ENCODE assay signal across 17 cellular contexts in genomic region chr16:85361441-85362118, GRCh38.
DNase-seq lines count a peak whose midpoint lies in the region; ATAC-seq and TF ChIP-seq lines count a peak whose summit lies in the region.
"Had no signal": no experiment of that assay in that cellular context is flagged by ENCODE, and none has a peak within 500 bp of the region (broad histone marks: within the 10 kb centered on the region; RNA-seq: fewer than 3 reads in every experiment).

No MANE protein-coding gene starts in this region.

- H3K9me3 ChIP-seq in SJSA1 (replicated peaks) (no peaks in the 10 kb centered on the region), hepatocyte (ENCODE audit: low read depth) (no peaks in the 10 kb centered on the region), trophoblast cell (ENCODE audit: insufficient read depth, low read depth, low read length) (peaks cover 4% of the 10 kb centered on the region)

- H3K4me2 ChIP-seq in hepatocyte (no peak overlapping the region), trophoblast cell (ENCODE audit: low read length) (no peak overlapping the region)
- H3K4me2 ChIP-seq: KMS-11 had no signal

- no peaks in the 10 kb centered on the region for H4K20me1 ChIP-seq in hepatocyte (ENCODE audit: insufficient read depth, poor library complexity, severe bottlenecking)

- H3K9ac ChIP-seq in trophoblast cell (ENCODE audit: low read length), result no peak overlapping the region
- H3K9ac ChIP-seq: KMS-11 had no signal

- H3K27me3 ChIP-seq in SJSA1 (replicated peaks), result no peaks in the 10 kb centered on the region
- H3K27me3 ChIP-seq in hepatocyte, result no peaks in the 10 kb centered on the region
- no peaks in the 10 kb centered on the region for H3K27me3 ChIP-seq in trophoblast cell (ENCODE audit: insufficient read depth, low read length)
- H3K27me3 ChIP-seq in H7 (ENCODE audit: control insufficient read depth, insufficient read depth, low read length), result no peaks in the 10 kb centered on the region; the same call in 1 of the 2 replicates

- H3K4me1 ChIP-seq in SJSA1 (replicated peaks) (peaks cover 69% of the 10 kb centered on the region), hepatocyte (ENCODE audit: insufficient read depth) (peaks cover 62% of the 10 kb centered on the region), trophoblast cell (ENCODE audit: control insufficient read depth in 1 of 2, insufficient read depth in 2 of 2, low read length in 2 of 2) (peaks cover 54 to 72% of the 10 kb centered on the region in 2 experiments)

- H3K27ac ChIP-seq in SJSA1, result peak overlapping the region; percentile 52
- peak overlapping the region; percentile 61 for H3K27ac ChIP-seq in hepatocyte
- H3K27ac ChIP-seq in trophoblast cell (ENCODE audit: low read depth, low read length), result no peak overlapping the region
- H3K27ac ChIP-seq: epithelial cell of prostate, KMS-11 had no signal

- H4K91ac ChIP-seq in trophoblast cell (ENCODE audit: low read depth, low read length), result peak overlapping the region; percentile 89

- H3K79me2 ChIP-seq in hepatocyte (peaks cover 12% of the 10 kb centered on the region), trophoblast cell (ENCODE audit: control insufficient read depth, insufficient read depth, low read length, poor library complexity) (peaks cover 12% of the 10 kb centered on the region)

- peak overlapping the region; percentile 45 for H2BK5ac ChIP-seq in trophoblast cell (ENCODE audit: low read depth, low read length, poor library complexity)

- H3K79me1 ChIP-seq in trophoblast cell (ENCODE audit: low read length), result peaks cover 78% of the 10 kb centered on the region

- H3K18ac ChIP-seq in trophoblast cell (ENCODE audit: low read length), result peak overlapping the region; percentile 57

- no peaks in the 10 kb centered on the region for H3K9me2 ChIP-seq in hepatocyte (replicated peaks; ENCODE audit: insufficient read depth)

- H2AFZ ChIP-seq in hepatocyte (no peak overlapping the region), trophoblast cell (ENCODE audit: insufficient read depth, low read length, poor library complexity) (peak overlapping the region; percentile 31)

- H3K4ac ChIP-seq in trophoblast cell (ENCODE audit: low read depth, low read length), result peak overlapping the region; percentile 9

- peak overlapping the region; percentile 75 for H2BK12ac ChIP-seq in trophoblast cell (ENCODE audit: low read length)

- H2AK5ac ChIP-seq in trophoblast cell (ENCODE audit: low read length), result peak overlapping the region; percentile 90

- no peak overlapping the region for H3K4me3 ChIP-seq in SJSA1
- H3K4me3 ChIP-seq in hepatocyte, result no peak overlapping the region
- peak overlapping the region; percentile 20 for H3K4me3 ChIP-seq in trophoblast cell (ENCODE audit: low read depth, low read length)
- no peak overlapping the region for H3K4me3 ChIP-seq in H7 (ENCODE audit: insufficient read depth, low read depth, low read length)

- no peak for ATAC-seq in GM21360 (IDR thresholded peaks at IDR 0.05; ENCODE audit: unreplicated experiment)
- no peak for ATAC-seq in GM19455 (IDR thresholded peaks at IDR 0.05; ENCODE audit: unreplicated experiment)

- H4K8ac ChIP-seq in trophoblast cell (ENCODE audit: low read depth, low read length), result peak overlapping the region; percentile 24

- peaks cover 19% of the 10 kb centered on the region for H3K36me3 ChIP-seq in SJSA1
- H3K36me3 ChIP-seq in hepatocyte (replicated peaks; ENCODE audit: insufficient read depth, low read depth), result no peaks in the 10 kb centered on the region
- peaks cover 0 to 2% of the 10 kb centered on the region in 2 experiments for H3K36me3 ChIP-seq in trophoblast cell (ENCODE audit: control insufficient read depth in 1 of 2, insufficient read depth in 2 of 2, low read length in 2 of 2)
- no peaks in the 10 kb centered on the region for H3K36me3 ChIP-seq in H7 (replicated peaks; ENCODE audit: control insufficient read depth, insufficient read depth, low read length)

- no peak overlapping the region for H3K23ac ChIP-seq in trophoblast cell (ENCODE audit: low read length)

- 71% methylated on average over 23 of the region's 23 CpGs for WGBS in hepatocyte (ENCODE audit: low lambda C conversion rate, missing lambda C conversion rate)
- WGBS in trophoblast cell (ENCODE audit: extremely low coverage, insufficient coverage, insufficient read length), result no CpG with 5 or more reads among the region's 23 CpGs

- DNase-seq in DMS53 (lab: John Stamatoyannopoulos, UW) (peak; percentile 85), SJSA1 (ENCODE audit: low read depth in 1 of 2, low spot score in 2 of 2) (peak in 1 of 2 experiments; percentile 54), hepatocyte (ENCODE audit: low spot score) (peak; percentile 56), trophoblast cell (peak; percentile 11 to 16), T-helper 1 cell (no peak), H7 (no peak)
- DNase-seq: activated naive CD4-positive, alpha-beta T cell; central memory CD4-positive, alpha-beta T cell; DND-41; head of caudate nucleus; NCI-H1930; NCI-H748 treated with DMSO at 0.1 percent for 48 hours; nucleus accumbens had no signal

- H4K12ac ChIP-seq in trophoblast cell (ENCODE audit: low read depth, low read length), result no peak overlapping the region

- TF ChIP-seq CTCF in hepatocyte (IDR thresholded peaks at IDR 0.05; ENCODE audit: poor library complexity), result no peak

- peak overlapping the region; percentile 71 for H3K14ac ChIP-seq in trophoblast cell (ENCODE audit: low read length)

- peak overlapping the region; percentile 81 for H2BK120ac ChIP-seq in trophoblast cell (ENCODE audit: insufficient read depth, low read length, poor library complexity)

Comparison
In these comparisons a context has a peak if more than half of its experiments do, and no peak if none do; other contexts are left out.
1. DNase-seq: peak in DMS53 (single experiment), hepatocyte (single experiment) and trophoblast cell (2 of 2); none in T-helper 1 cell (0 of 5) and H7 (single experiment).